Comparison of ENCODE assay signal across 14 cellular contexts in genomic region chr9:110545705-110546104, GRCh38. TPM values are rescaled to one million over a fixed set of nuclear protein-coding genes. Genes with fewer than 3 reads are reported as not detected.
A peak's percentile ranks its signal among the peaks of the same experiment; 100 is the strongest.
DNase-seq lines count a peak whose midpoint lies in the region; ATAC-seq and TF ChIP-seq lines count a peak whose summit lies in the region.
"Had no signal": no experiment of that assay in that cellular context is flagged by ENCODE, and none has a peak within 500 bp of the region (broad histone marks: within the 10 kb centered on the region; RNA-seq: fewer than 3 reads in every experiment).

No MANE protein-coding gene starts in this region.

- intact Hi-C loops in heart left ventricle (cut with DNase I) (loop anchor here in 1 of 10 donors (10.0 kb wide), 1 partner anchor 651 kb away; no protein-coding TSS in a partner anchor), left ventricle myocardium superior (cut with micrococcal nuclease) (no loop called here), uterus (cut with DNase I; ENCODE audit: low total_unique reads) (no loop called here)

- DNase-seq in heart left ventricle (peak in 1 of 5 donors; percentile 33), right atrium auricular region (ENCODE audit: low spot score) (no peak), SJCRH30 (peak; percentile 15 to 34), left ventricle myocardium superior (no peak), uterus (no peak), NCI-H526 (lab: John Stamatoyannopoulos, UW) (no peak)
- DNase-seq in stimulated activated naive CD8-positive, alpha-beta T cell treated with anti-CD3 and anti-CD28 coated beads, Interleukin-15, amount 100 ng/mL, for 72 hours = no peak
- DNase-seq: activated CD4-positive, alpha-beta T cell treated with anti-CD3 and anti-CD28 coated beads, Interleukin-2, amount 50 U/mL, for 48 hours; activated naive CD8-positive, alpha-beta T cell treated with anti-CD3 and anti-CD28 coated beads for 36 hours; activated T-cell treated with anti-CD3 and anti-CD28 coated beads, Interleukin-2, amount 50 U/mL, for 24 hours; upper lobe of left lung had no signal

- TF ChIP-seq CTCF in heart left ventricle (IDR thresholded peaks at IDR 0.05) (no peak), right atrium auricular region (IDR thresholded peaks at IDR 0.05) (no peak), uterus (IDR thresholded peaks at IDR 0.05) (no peak)

- peak overlapping the region in 10 of 12 donors; percentile 10 to 82 (median 52) for H3K27ac ChIP-seq in heart left ventricle
- peak overlapping the region in 1 of 2 donors; percentile 28 for H3K27ac ChIP-seq in right atrium auricular region
- no peak overlapping the region for H3K27ac ChIP-seq in SJCRH30
- H3K27ac ChIP-seq in uterus = peak overlapping the region; percentile 38 to 42
- H3K27ac ChIP-seq: upper lobe of left lung had no signal

- no peaks in the 10 kb centered on the region for H3K9me3 Mint-ChIP-seq in stimulated activated naive CD8-positive, alpha-beta T cell treated with anti-CD3 and anti-CD28 coated beads, Interleukin-15, amount 100 ng/mL, for 72 hours
- H3K9me3 Mint-ChIP-seq: activated naive CD8-positive, alpha-beta T cell treated with anti-CD3 and anti-CD28 coated beads for 36 hours; activated T-cell treated with anti-CD3 and anti-CD28 coated beads, Interleukin-2, amount 50 U/mL, for 24 hours; memory B cell; stimulated activated effector memory CD8-positive, alpha-beta T cell treated with anti-CD3 and anti-CD28 coated beads, Interleukin-12 subunit alpha, Interleukin-12 subunit beta, amount 100 ng/mL, for 72 hours had no signal

- H3K4me1 ChIP-seq in heart left ventricle (peaks cover 0 to 34% (median 1%) of the 10 kb centered on the region in 12 donors), right atrium auricular region (peaks cover 0 to 10% of the 10 kb centered on the region in 2 donors), SJCRH30 (peaks cover 16% of the 10 kb centered on the region; the same call in 1 of the 2 replicates), uterus (no peaks in the 10 kb centered on the region)
- H3K4me1 ChIP-seq: upper lobe of left lung had no signal

- no peaks in the 10 kb centered on the region for H3K27me3 ChIP-seq in heart left ventricle
- no peaks in the 10 kb centered on the region for H3K27me3 ChIP-seq in right atrium auricular region
- H3K27me3 ChIP-seq in SJCRH30 = no peaks in the 10 kb centered on the region
- no peaks in the 10 kb centered on the region for H3K27me3 ChIP-seq in uterus
- H3K27me3 ChIP-seq: upper lobe of left lung had no signal

- no peaks in the 10 kb centered on the region for H3K9me3 ChIP-seq in heart left ventricle
- H3K9me3 ChIP-seq in right atrium auricular region = no peaks in the 10 kb centered on the region
- H3K9me3 ChIP-seq in SJCRH30 (replicated peaks) = no peaks in the 10 kb centered on the region
- H3K9me3 ChIP-seq in uterus = no peaks in the 10 kb centered on the region
- H3K9me3 ChIP-seq: upper lobe of left lung had no signal

- H3K27ac Mint-ChIP-seq in stimulated activated naive CD8-positive, alpha-beta T cell treated with anti-CD3 and anti-CD28 coated beads, Interleukin-15, amount 100 ng/mL, for 72 hours = no peak overlapping the region
- H3K27ac Mint-ChIP-seq: activated naive CD8-positive, alpha-beta T cell treated with anti-CD3 and anti-CD28 coated beads for 36 hours; activated T-cell treated with anti-CD3 and anti-CD28 coated beads, Interleukin-2, amount 50 U/mL, for 24 hours; memory B cell; stimulated activated effector memory CD8-positive, alpha-beta T cell treated with anti-CD3 and anti-CD28 coated beads, Interleukin-12 subunit alpha, Interleukin-12 subunit beta, amount 100 ng/mL, for 72 hours had no signal

- H3K27me3 Mint-ChIP-seq in stimulated activated naive CD8-positive, alpha-beta T cell treated with anti-CD3 and anti-CD28 coated beads, Interleukin-15, amount 100 ng/mL, for 72 hours = no peaks in the 10 kb centered on the region
- H3K27me3 Mint-ChIP-seq: activated naive CD8-positive, alpha-beta T cell treated with anti-CD3 and anti-CD28 coated beads for 36 hours; activated T-cell treated with anti-CD3 and anti-CD28 coated beads, Interleukin-2, amount 50 U/mL, for 24 hours; memory B cell had no signal

- TF ChIP-seq POLR2A in heart left ventricle (IDR thresholded peaks at IDR 0.05) (no peak), uterus (IDR thresholded peaks at IDR 0.05) (no peak)

- no peak overlapping the region for H3K4me3 Mint-ChIP-seq in stimulated activated naive CD8-positive, alpha-beta T cell treated with anti-CD3 and anti-CD28 coated beads, Interleukin-15, amount 100 ng/mL, for 72 hours
- H3K4me3 Mint-ChIP-seq: activated naive CD8-positive, alpha-beta T cell treated with anti-CD3 and anti-CD28 coated beads for 36 hours; activated T-cell treated with anti-CD3 and anti-CD28 coated beads, Interleukin-2, amount 50 U/mL, for 24 hours; memory B cell; stimulated activated effector memory CD8-positive, alpha-beta T cell treated with anti-CD3 and anti-CD28 coated beads, Interleukin-12 subunit alpha, Interleukin-12 subunit beta, amount 100 ng/mL, for 72 hours had no signal

- 73 to 83% (median 76%) methylated on average over 2 of the region's 2 CpGs for WGBS in heart left ventricle, 4 donors

- peaks cover 0 to 3% (median 0%) of the 10 kb centered on the region in 9 donors for H3K36me3 ChIP-seq in heart left ventricle
- H3K36me3 ChIP-seq in right atrium auricular region = no peaks in the 10 kb centered on the region
- no peaks in the 10 kb centered on the region for H3K36me3 ChIP-seq in SJCRH30
- no peaks in the 10 kb centered on the region for H3K36me3 ChIP-seq in uterus
- H3K36me3 ChIP-seq: upper lobe of left lung had no signal

- no peaks in the 10 kb centered on the region for H3K4me1 Mint-ChIP-seq in stimulated activated naive CD8-positive, alpha-beta T cell treated with anti-CD3 and anti-CD28 coated beads, Interleukin-15, amount 100 ng/mL, for 72 hours
- H3K4me1 Mint-ChIP-seq: activated naive CD8-positive, alpha-beta T cell treated with anti-CD3 and anti-CD28 coated beads for 36 hours; memory B cell; stimulated activated effector memory CD8-positive, alpha-beta T cell treated with anti-CD3 and anti-CD28 coated beads, Interleukin-12 subunit alpha, Interleukin-12 subunit beta, amount 100 ng/mL, for 72 hours had no signal

- ATAC-seq in heart left ventricle (peak in 3 of 4 donors; percentile 36 to 78 (median 62)), left ventricle myocardium superior (peak; percentile 53), GM21515 (IDR thresholded peaks at IDR 0.05; ENCODE audit: unreplicated experiment) (no peak)
- no peak for ATAC-seq in stimulated activated naive CD8-positive, alpha-beta T cell treated with anti-CD3 and anti-CD28 coated beads, Interleukin-15, amount 100 ng/mL, for 72 hours
- ATAC-seq: stimulated activated effector memory CD8-positive, alpha-beta T cell treated with anti-CD3 and anti-CD28 coated beads, Interleukin-12 subunit alpha, Interleukin-12 subunit beta, amount 100 ng/mL, for 72 hours had no signal

- H3K4me3 ChIP-seq in heart left ventricle = no peak overlapping the region
- no peak overlapping the region for H3K4me3 ChIP-seq in right atrium auricular region
- no peak overlapping the region for H3K4me3 ChIP-seq in SJCRH30
- H3K4me3 ChIP-seq in uterus = no peak overlapping the region
- H3K4me3 ChIP-seq: upper lobe of left lung had no signal

RNA-seq across cellular contexts. Expression of gene SVEP1, which starts 33.8 kb away (rescaled TPM):
- total RNA-seq in heart left ventricle = 10 to 100 TPM in 2 of 9 donors, 1 to 10 TPM in 7; 4.1 to 34.4 (median 7.9) TPM
- under 1 TPM; 0.50 to 0.85 TPM for polyA plus RNA-seq in heart left ventricle
- total RNA-seq in right atrium auricular region = 10 to 100 TPM; 12.7 to 20.0 TPM
- 0.18 TPM in 2 replicates for total RNA-seq in SJCRH30 (2014; rRNA removed; shearing (Covaris generic))
- total RNA-seq in left ventricle myocardium superior = 5.7 TPM
- total RNA-seq in uterus = 10 to 100 TPM; 47.9 to 63.5 (median 58.0) TPM
- total RNA-seq: activated naive CD8-positive, alpha-beta T cell treated with anti-CD3 and anti-CD28 coated beads for 36 hours had no signal

Comparison
In these comparisons a context has a peak if more than half of its experiments do, and no peak if none do; other contexts are left out.
1. ATAC-seq: peak in heart left ventricle (3 of 4) and left ventricle myocardium superior (single experiment); none in stimulated activated naive CD8-positive, alpha-beta T cell treated with anti-CD3 and anti-CD28 coated beads, Interleukin-15, amount 100 ng/mL, for 72 hours (single experiment) and GM21515 (single experiment).
2. DNase-seq: peak in SJCRH30 (2 of 2); none in right atrium auricular region (single experiment), left ventricle myocardium superior (single experiment), uterus (0 of 2), stimulated activated naive CD8-positive, alpha-beta T cell treated with anti-CD3 and anti-CD28 coated beads, Interleukin-15, amount 100 ng/mL, for 72 hours (0 of 2) and NCI-H526 (0 of 2).